Comparison of ENCODE assay signal across 17 cellular contexts in the genomic region with DNA sequence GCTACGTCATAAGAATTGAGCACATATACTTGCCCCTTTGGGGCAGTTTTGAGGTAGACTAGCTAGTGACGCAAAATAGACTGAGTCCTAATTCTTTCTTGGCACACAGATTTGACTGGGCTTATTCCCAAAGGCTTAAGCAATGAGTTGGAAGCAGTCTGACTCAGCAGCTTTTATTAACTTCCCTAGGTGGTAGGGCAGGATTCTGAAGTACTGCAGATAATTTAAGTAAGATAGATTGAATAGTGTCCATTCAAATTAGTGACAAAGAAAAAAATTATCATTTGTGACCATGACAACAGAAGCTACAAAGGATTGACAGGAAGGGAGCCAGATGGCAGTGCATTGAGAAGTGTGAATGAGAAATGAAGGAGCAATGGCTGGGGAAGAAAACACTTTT.
DNase-seq lines count a peak whose midpoint lies in the region; ATAC-seq and TF ChIP-seq lines count a peak whose summit lies in the region.
"Had no signal": no experiment of that assay in that cellular context is flagged by ENCODE, and none has a peak within 500 bp of the region (broad histone marks: within the 10 kb centered on the region; RNA-seq: fewer than 3 reads in every experiment).

No MANE protein-coding gene starts in this region.

- TF ChIP-seq CTCF in C4-2B (conservative IDR thresholded peaks at IDR 0.05): no peak

- H3K27ac ChIP-seq in C4-2B: peak overlapping the region; percentile 57; the same call in 1 of the 2 replicates
- H3K27ac ChIP-seq: gastrocnemius medialis, stomach had no signal

- ATAC-seq in left cardiac atrium (peak; percentile 18 to 81), GM21526 (IDR thresholded peaks at IDR 0.05; ENCODE audit: low FRiP score, unreplicated experiment) (no peak), HG02763 (IDR thresholded peaks at IDR 0.05; ENCODE audit: unreplicated experiment) (no peak), esophagus mucosa (no peak)
- no peak for ATAC-seq in activated naive CD4-positive, alpha-beta T cell treated with anti-CD3 and anti-CD28 coated beads, Interleukin-2, amount 50 U/mL, for 72 hours
- ATAC-seq: activated CD4-positive, alpha-beta T cell treated with anti-CD3 and anti-CD28 coated beads for 36 hours; gastrocnemius medialis; naive thymus-derived CD4-positive, alpha-beta T cell; sciatic nerve had no signal

- intact Hi-C loops in left cardiac atrium (cut with DNase I): no loop called here

- peaks cover 7 to 18% of the 10 kb centered on the region in 2 donors for H3K36me3 Mint-ChIP-seq in activated naive CD4-positive, alpha-beta T cell treated with anti-CD3 and anti-CD28 coated beads, Interleukin-2, amount 50 U/mL, for 72 hours
- H3K36me3 Mint-ChIP-seq: naive thymus-derived CD4-positive, alpha-beta T cell had no signal

- H3K9me3 Mint-ChIP-seq in activated naive CD4-positive, alpha-beta T cell treated with anti-CD3 and anti-CD28 coated beads, Interleukin-2, amount 50 U/mL, for 72 hours: peaks cover 26 to 32% of the 10 kb centered on the region in 2 donors

- H3K27ac Mint-ChIP-seq in activated naive CD4-positive, alpha-beta T cell treated with anti-CD3 and anti-CD28 coated beads, Interleukin-2, amount 50 U/mL, for 72 hours: no peak overlapping the region
- H3K27ac Mint-ChIP-seq: activated CD4-positive, alpha-beta T cell treated with anti-CD3 and anti-CD28 coated beads for 36 hours; B cell; naive thymus-derived CD4-positive, alpha-beta T cell had no signal

- DNase-seq in NCI-H1092 (lab: John Stamatoyannopoulos, UW) (peak; percentile 52), RPMI7951 (ENCODE audit: low read depth) (peak; percentile 0), left cardiac atrium (no peak)
- DNase-seq in activated naive CD4-positive, alpha-beta T cell treated with anti-CD3 and anti-CD28 coated beads, Interleukin-2, amount 50 U/mL, for 72 hours (ENCODE audit: low spot score in 2 of 2): no peak
- DNase-seq: activated CD4-positive, alpha-beta T cell treated with anti-CD3 and anti-CD28 coated beads for 36 hours; gastrocnemius medialis; kidney glomerular epithelial cell; naive thymus-derived CD4-positive, alpha-beta T cell; OCI-M1; stomach; T-helper 1 cell had no signal

Comparison
In these comparisons a context has a peak if more than half of its experiments do, and no peak if none do; other contexts are left out.
1. DNase-seq: peak in NCI-H1092 (single experiment) and RPMI7951 (single experiment); none in left cardiac atrium (single experiment) and activated naive CD4-positive, alpha-beta T cell treated with anti-CD3 and anti-CD28 coated beads, Interleukin-2, amount 50 U/mL, for 72 hours (0 of 2).
2. ATAC-seq: peak in left cardiac atrium (2 of 2); none in activated naive CD4-positive, alpha-beta T cell treated with anti-CD3 and anti-CD28 coated beads, Interleukin-2, amount 50 U/mL, for 72 hours (0 of 2), GM21526 (single experiment), HG02763 (single experiment) and esophagus mucosa (single experiment).